In the genomic region with DNA sequence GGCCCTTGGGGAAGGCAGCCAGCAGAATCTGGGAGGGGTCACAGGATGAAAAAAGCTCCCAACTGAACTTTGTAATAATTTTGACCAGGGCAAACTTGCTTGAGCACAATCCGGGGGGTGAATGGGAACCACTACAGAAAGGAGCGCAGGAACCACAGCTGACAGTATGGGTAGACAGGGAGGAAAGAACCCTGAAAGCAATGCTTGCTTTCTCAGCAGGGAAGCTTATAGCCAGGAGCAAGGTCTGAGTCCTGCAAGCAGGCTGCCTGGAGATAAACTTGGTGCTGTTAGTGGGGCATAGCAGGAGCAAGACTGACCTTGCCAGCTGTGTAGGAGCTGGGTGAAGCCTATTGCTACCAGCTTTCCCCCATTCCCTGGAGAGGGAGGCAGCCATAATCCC, we compare ENCODE assay signal across 20 cellular contexts.
"Had no signal": no experiment of that assay in that cellular context is flagged by ENCODE, and none has a peak within 500 bp of the region (broad histone marks: within the 10 kb centered on the region; RNA-seq: fewer than 3 reads in every experiment).

No MANE protein-coding gene starts in this region.

- H3K4me3 Mint-ChIP-seq: natural killer cell; stimulated activated naive B cell treated with anti-CD40 and anti-IgM and Interleukin-4, amounts not matched to agents 10 μg/mL and 1 μg/mL and 100 μg/mL, for 72 hours; stimulated activated naive CD8-positive, alpha-beta T cell treated with anti-CD3 and anti-CD28 coated beads, Interleukin-15, amount 100 ng/mL, for 72 hours had no signal

- H3K36me3 ChIP-seq: colonic mucosa, esophagus muscularis mucosa, gastrocnemius medialis, ovary, right atrium auricular region, sigmoid colon, tibial nerve had no signal

- H3K27ac ChIP-seq: colonic mucosa, epithelial cell of prostate, esophagus muscularis mucosa, gastrocnemius medialis, ovary, right atrium auricular region, sigmoid colon, skin epidermis, testis, tibial nerve had no signal

- H3K4me1 ChIP-seq: colonic mucosa, esophagus muscularis mucosa, gastrocnemius medialis, right atrium auricular region, sigmoid colon, testis, tibial nerve had no signal

- H3K4me1 Mint-ChIP-seq: natural killer cell; stimulated activated naive CD8-positive, alpha-beta T cell treated with anti-CD3 and anti-CD28 coated beads, Interleukin-15, amount 100 ng/mL, for 72 hours had no signal

- H3K36me3 Mint-ChIP-seq: natural killer cell had no signal

- H3K9me3 ChIP-seq: colonic mucosa, gastrocnemius medialis, testis had no signal

- ATAC-seq: gastrocnemius medialis; left lobe of liver; natural killer cell; stimulated activated naive B cell treated with anti-CD40 and anti-IgM and Interleukin-4, amounts not matched to agents 10 μg/mL and 1 μg/mL and 100 μg/mL, for 72 hours; stimulated activated naive CD8-positive, alpha-beta T cell treated with anti-CD3 and anti-CD28 coated beads, Interleukin-15, amount 100 ng/mL, for 72 hours had no signal

- H3K27me3 ChIP-seq: colonic mucosa, esophagus muscularis mucosa, gastrocnemius medialis, ovary, right atrium auricular region, sigmoid colon, testis, tibial nerve had no signal

- H3K27ac Mint-ChIP-seq: natural killer cell; stimulated activated naive B cell treated with anti-CD40 and anti-IgM and Interleukin-4, amounts not matched to agents 10 μg/mL and 1 μg/mL and 100 μg/mL, for 72 hours; stimulated activated naive CD8-positive, alpha-beta T cell treated with anti-CD3 and anti-CD28 coated beads, Interleukin-15, amount 100 ng/mL, for 72 hours had no signal

- H3K27me3 Mint-ChIP-seq: stimulated activated naive B cell treated with anti-CD40 and anti-IgM and Interleukin-4, amounts not matched to agents 10 μg/mL and 1 μg/mL and 100 μg/mL, for 72 hours had no signal

- DNase-seq: cerebellar nuclear complex; colonic mucosa; effector CD8-positive, alpha-beta T cell; gastrocnemius medialis; islet precursor cell; mammary epithelial cell; natural killer cell; ovary; sigmoid colon; stimulated activated CD4-positive, alpha-beta T cell treated with anti-CD3 and anti-CD28 coated beads, Interleukin-2, amount 100 ng/mL, for 24 hours; stimulated activated CD4-positive, alpha-beta T cell treated with anti-CD3 and anti-CD28 coated beads, Interleukin-4, amount 100 ng/mL, for 4 hours; stimulated activated naive B cell treated with anti-CD40 and anti-IgM and Interleukin-4, amounts not matched to agents 10 μg/mL and 1 μg/mL and 100 μg/mL, for 72 hours; stimulated activated naive CD8-positive, alpha-beta T cell treated with anti-CD3 and anti-CD28 coated beads, Interleukin-15, amount 100 ng/mL, for 72 hours; testis had no signal

- H3K4me3 ChIP-seq: colonic mucosa, esophagus muscularis mucosa, gastrocnemius medialis, ovary, right atrium auricular region, sigmoid colon, skin epidermis, testis, tibial nerve had no signal
